ENCODE assay signal across 27 cellular contexts in the genomic region with DNA sequence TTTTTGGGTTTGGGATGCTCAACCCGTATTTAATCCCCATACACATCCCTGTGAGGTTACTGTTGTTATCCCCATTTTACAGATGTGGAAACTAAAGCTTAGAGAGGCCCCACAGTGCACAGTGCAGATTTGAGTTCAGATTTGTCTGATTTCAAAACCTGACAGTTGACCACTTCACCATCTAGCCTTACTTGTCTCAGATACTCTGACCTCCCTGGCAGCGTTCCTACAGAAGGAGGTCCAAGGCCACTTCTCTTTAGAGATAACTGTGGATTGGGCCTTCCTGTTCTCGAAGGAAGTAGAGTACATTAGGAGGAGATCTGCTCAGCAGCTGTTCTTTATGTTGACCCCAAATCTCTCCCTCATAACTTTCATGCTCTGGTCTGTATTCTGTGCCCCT. TPM values are rescaled to one million over a fixed set of nuclear protein-coding genes. Genes with fewer than 3 reads are reported as not detected.
DNase-seq lines count a peak whose midpoint lies in the region; ATAC-seq and TF ChIP-seq lines count a peak whose summit lies in the region.
"Had no signal": no experiment of that assay in that cellular context is flagged by ENCODE, and none has a peak within 500 bp of the region (broad histone marks: within the 10 kb centered on the region; RNA-seq: fewer than 3 reads in every experiment).

No MANE protein-coding gene starts in this region.

- H3K9me3 Mint-ChIP-seq in WTC11: no peaks in the 10 kb centered on the region
- H3K9me3 Mint-ChIP-seq in endodermal cell: no peaks in the 10 kb centered on the region
- H3K9me3 Mint-ChIP-seq: CD14-positive monocyte; CD8-positive, alpha-beta memory T cell; GM23338; H9 had no signal

- no peak for ATAC-seq in left ventricle myocardium superior
- no peak for ATAC-seq in WTC11
- ATAC-seq in upper lobe of right lung: peak; percentile 62
- ATAC-seq in HG02981 (IDR thresholded peaks at IDR 0.05; ENCODE audit: unreplicated experiment): no peak
- ATAC-seq: GM23338 had no signal

- H3K4me1 Mint-ChIP-seq in WTC11 (0 out of 2 replicates have a peak, but pooled peaks cover 2% of the 10 kb centered on the region), endodermal cell (no peaks in the 10 kb centered on the region)
- H3K4me1 Mint-ChIP-seq: CD14-positive monocyte, GM23338, H9 had no signal

- H3K9me3 ChIP-seq in cardiac muscle cell (ENCODE audit: low read depth) (no peaks in the 10 kb centered on the region), endodermal cell (ENCODE audit: control insufficient read depth, low read length) (no peaks in the 10 kb centered on the region), upper lobe of right lung (no peaks in the 10 kb centered on the region)
- H3K9me3 ChIP-seq: BE2C, MG63, SJSA1 had no signal

- no peaks in the 10 kb centered on the region for H3K27me3 ChIP-seq in cardiac muscle cell
- H3K27me3 ChIP-seq in endodermal cell (ENCODE audit: control insufficient read depth, insufficient read depth, low read length, poor library complexity, severe bottlenecking): no peaks in the 10 kb centered on the region
- no peaks in the 10 kb centered on the region for H3K27me3 ChIP-seq in upper lobe of right lung
- H3K27me3 ChIP-seq: BE2C, MG63, SJSA1 had no signal

- 92 to 100% methylated on average over 2 to 3 of the region's 3 CpGs for WGBS in endodermal cell (ENCODE audit: insufficient coverage in 1 of 2, insufficient read length in 1 of 2), 2 experiments

- DNase-seq in cardiac muscle cell (ENCODE audit: low read depth in 1 of 2, low spot score in 1 of 2) (no peak), left ventricle myocardium superior (no peak), WTC11 (ENCODE audit: low spot score) (no peak), endodermal cell (no peak), upper lobe of right lung (no peak), DMS153 treated with DMSO at 0.1 percent for 48 hours (lab: John Stamatoyannopoulos, UW; ENCODE audit: unreplicated experiment) (no peak), GM10248 (ENCODE audit: extremely low spot score) (no peak)
- DNase-seq: BE2C; CD8-positive, alpha-beta memory T cell; DMS 273 treated with DMSO at 0.1 percent for 48 hours; H9; KG1; MG63; NCI-H1105 treated with DMSO at 0.1 percent for 48 hours; NCI-H146; NCI-H2029; NCI-H446 treated with DMSO at 0.1 percent for 48 hours; NCI-H526; NCI-H82; NK-92 treated with Interleukin-12 subunit alpha and Interleukin-12 subunit beta, amount 100 ng/mL, for 24 hours; Right ventricle myocardium superior; RPMI8226 had no signal

- CTCF ChIA-PET in WTC11 (lab: Charles Lee): no interaction called here
- CTCF ChIA-PET in GM10248 (lab: Yijun Ruan, JAX): interaction anchor here (0.7 to 1.9 kb wide), 2 partner anchors 10 to 20 kb away, joined by 3 to 6 read pairs; no protein-coding TSS in a partner anchor

- H3K27ac ChIP-seq in cardiac muscle cell: peak overlapping the region; percentile 63
- no peak overlapping the region for H3K27ac ChIP-seq in endodermal cell (ENCODE audit: low read depth, low read length)
- H3K27ac ChIP-seq in upper lobe of right lung: no peak overlapping the region
- H3K27ac ChIP-seq: 22Rv1, SJSA1 had no signal

- H3K27ac Mint-ChIP-seq in WTC11 (peak overlapping the region; percentile 33; the same call in 1 of the 2 replicates), endodermal cell (peak overlapping the region; percentile 79)
- H3K27ac Mint-ChIP-seq: GM23338, H9 had no signal

- H3K36me3 Mint-ChIP-seq in WTC11 (peaks cover 63% of the 10 kb centered on the region), endodermal cell (ENCODE audit: low read depth) (peaks cover 81% of the 10 kb centered on the region)

- H3K4me1 ChIP-seq in cardiac muscle cell (ENCODE audit: low read depth) (peaks cover 4% of the 10 kb centered on the region), endodermal cell (ENCODE audit: control insufficient read depth, insufficient read depth, low read length) (no peaks in the 10 kb centered on the region), upper lobe of right lung (no peaks in the 10 kb centered on the region)
- H3K4me1 ChIP-seq: SJSA1 had no signal

- H3K27me3 Mint-ChIP-seq in WTC11 (ENCODE audit: low read depth) (no peaks in the 10 kb centered on the region), endodermal cell (ENCODE audit: insufficient read depth) (no peaks in the 10 kb centered on the region)
- H3K27me3 Mint-ChIP-seq: CD8-positive, alpha-beta memory T cell had no signal

- intact Hi-C loops in left ventricle myocardium superior (cut with micrococcal nuclease) (no loop called here), upper lobe of right lung (cut with DNase I) (no loop called here)

- POLR2A ChIA-PET in WTC11 (lab: Charles Lee) (no interaction called here), GM10248 (lab: Yijun Ruan, JAX) (no interaction called here)

- no peak for TF ChIP-seq CTCF in cardiac muscle cell (IDR thresholded peaks at IDR 0.05; ENCODE audit: low read depth, low read length)
- TF ChIP-seq CTCF in WTC11 (IDR thresholded peaks at IDR 0.05): no peak
- no peak for TF ChIP-seq CTCF in endodermal cell (conservative IDR thresholded peaks at IDR 0.05)
- no peak for TF ChIP-seq CTCF in upper lobe of right lung (IDR thresholded peaks at IDR 0.05)
- no peak for TF ChIP-seq CTCF in GM10248 (IDR thresholded peaks at IDR 0.05; ENCODE audit: control extremely low read depth, extremely low read depth, low read depth, missing control alignments)

- H3K4me3 ChIP-seq in cardiac muscle cell: no peak overlapping the region
- H3K4me3 ChIP-seq in endodermal cell (ENCODE audit: low read length): no peak overlapping the region
- H3K4me3 ChIP-seq in upper lobe of right lung: no peak overlapping the region
- H3K4me3 ChIP-seq: GM23338, MG63, SJSA1 had no signal

- H3K4me3 Mint-ChIP-seq in WTC11 (no peak overlapping the region), endodermal cell (no peak overlapping the region)
- H3K4me3 Mint-ChIP-seq: CD14-positive monocyte; CD8-positive, alpha-beta memory T cell; GM23338; H9 had no signal

- no peak overlapping the region for H3K9ac ChIP-seq in endodermal cell (ENCODE audit: extremely low read depth, low read length, poor library complexity, severe bottlenecking)

- H3K36me3 ChIP-seq in cardiac muscle cell: peaks cover 43% of the 10 kb centered on the region
- peaks cover 93% of the 10 kb centered on the region for H3K36me3 ChIP-seq in endodermal cell (ENCODE audit: control insufficient read depth, insufficient read depth, low read length)
- peaks cover 67% of the 10 kb centered on the region for H3K36me3 ChIP-seq in upper lobe of right lung

TF ChIP-seq in WTC11, 78 proteins besides CTCF, POLR2A, EP300 and RAD21 (continues in another document):
- TF ChIP-seq ZNF263 (CRISPR knock-in tag; IDR thresholded peaks at IDR 0.05; ENCODE audit: low read depth) (no peak), ZNF138 (CRISPR knock-in tag; conservative IDR thresholded peaks at IDR 0.05) (no peak), RELA (CRISPR knock-in tag; IDR thresholded peaks at IDR 0.05; ENCODE audit: borderline replicate concordance) (no peak), ESRRA (CRISPR knock-in tag; IDR thresholded peaks at IDR 0.05; ENCODE audit: borderline replicate concordance) (no peak), ELF4 (CRISPR knock-in tag; IDR thresholded peaks at IDR 0.05; ENCODE audit: low read depth) (no peak), CREM (CRISPR knock-in tag; IDR thresholded peaks at IDR 0.05) (no peak), TP53 (CRISPR knock-in tag; IDR thresholded peaks at IDR 0.05) (no peak), SOX15 (CRISPR knock-in tag; IDR thresholded peaks at IDR 0.05) (no peak)
- TF ChIP-seq, protein P1, sequence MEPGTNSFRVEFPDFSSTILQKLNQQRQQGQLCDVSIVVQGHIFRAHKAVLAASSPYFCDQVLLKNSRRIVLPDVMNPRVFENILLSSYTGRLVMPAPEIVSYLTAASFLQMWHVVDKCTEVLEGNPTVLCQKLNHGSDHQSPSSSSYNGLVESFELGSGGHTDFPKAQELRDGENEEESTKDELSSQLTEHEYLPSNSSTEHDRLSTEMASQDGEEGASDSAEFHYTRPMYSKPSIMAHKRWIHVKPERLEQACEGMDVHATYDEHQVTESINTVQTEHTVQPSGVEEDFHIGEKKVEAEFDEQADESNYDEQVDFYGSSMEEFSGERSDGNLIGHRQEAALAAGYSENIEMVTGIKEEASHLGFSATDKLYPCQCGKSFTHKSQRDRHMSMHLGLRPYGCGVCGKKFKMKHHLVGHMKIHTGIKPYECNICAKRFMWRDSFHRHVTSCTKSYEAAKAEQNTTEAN (CRISPR knock-in tag; IDR thresholded peaks at IDR 0.05): no peak
- TF ChIP-seq, protein P2, sequence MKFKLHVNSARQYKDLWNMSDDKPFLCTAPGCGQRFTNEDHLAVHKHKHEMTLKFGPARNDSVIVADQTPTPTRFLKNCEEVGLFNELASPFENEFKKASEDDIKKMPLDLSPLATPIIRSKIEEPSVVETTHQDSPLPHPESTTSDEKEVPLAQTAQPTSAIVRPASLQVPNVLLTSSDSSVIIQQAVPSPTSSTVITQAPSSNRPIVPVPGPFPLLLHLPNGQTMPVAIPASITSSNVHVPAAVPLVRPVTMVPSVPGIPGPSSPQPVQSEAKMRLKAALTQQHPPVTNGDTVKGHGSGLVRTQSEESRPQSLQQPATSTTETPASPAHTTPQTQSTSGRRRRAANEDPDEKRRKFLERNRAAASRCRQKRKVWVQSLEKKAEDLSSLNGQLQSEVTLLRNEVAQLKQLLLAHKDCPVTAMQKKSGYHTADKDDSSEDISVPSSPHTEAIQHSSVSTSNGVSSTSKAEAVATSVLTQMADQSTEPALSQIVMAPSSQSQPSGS (CRISPR knock-in tag; IDR thresholded peaks at IDR 0.05; ENCODE audit: borderline replicate concordance, low read depth): no peak
- TF ChIP-seq, protein P3, sequence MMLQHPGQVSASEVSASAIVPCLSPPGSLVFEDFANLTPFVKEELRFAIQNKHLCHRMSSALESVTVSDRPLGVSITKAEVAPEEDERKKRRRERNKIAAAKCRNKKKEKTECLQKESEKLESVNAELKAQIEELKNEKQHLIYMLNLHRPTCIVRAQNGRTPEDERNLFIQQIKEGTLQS (CRISPR knock-in tag; conservative IDR thresholded peaks at IDR 0.05): no peak
- TF ChIP-seq, protein P4, sequence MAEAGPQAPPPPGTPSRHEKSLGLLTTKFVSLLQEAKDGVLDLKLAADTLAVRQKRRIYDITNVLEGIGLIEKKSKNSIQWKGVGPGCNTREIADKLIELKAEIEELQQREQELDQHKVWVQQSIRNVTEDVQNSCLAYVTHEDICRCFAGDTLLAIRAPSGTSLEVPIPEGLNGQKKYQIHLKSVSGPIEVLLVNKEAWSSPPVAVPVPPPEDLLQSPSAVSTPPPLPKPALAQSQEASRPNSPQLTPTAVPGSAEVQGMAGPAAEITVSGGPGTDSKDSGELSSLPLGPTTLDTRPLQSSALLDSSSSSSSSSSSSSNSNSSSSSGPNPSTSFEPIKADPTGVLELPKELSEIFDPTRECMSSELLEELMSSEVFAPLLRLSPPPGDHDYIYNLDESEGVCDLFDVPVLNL (CRISPR knock-in tag; IDR thresholded peaks at IDR 0.05; ENCODE audit: borderline replicate concordance, low read depth): no peak

RNA-seq across cellular contexts. Expression of a gene that starts 46.7 kb away (rescaled TPM):
- total RNA-seq in cardiac muscle cell: 167 and 245 TPM in 2 replicates
- polyA plus RNA-seq in cardiac muscle cell: 72.5 and 77.9 TPM in 2 replicates
- 169 TPM for total RNA-seq in left ventricle myocardium superior
- total RNA-seq in WTC11 (2021): 216 to 281 TPM (median 222 TPM) in 3 replicates
- 100 to 1,000 TPM; 282 to 283 TPM for total RNA-seq in endodermal cell
- 150 TPM for polyA plus RNA-seq in endodermal cell (2013, experiment 1 of 2)
- polyA plus RNA-seq in endodermal cell (2013, experiment 2 of 2): 132 TPM
- 177 TPM for total RNA-seq in upper lobe of right lung
- polyA plus RNA-seq: CD8-positive, alpha-beta memory T cell had no signal
